In the genomic region with DNA sequence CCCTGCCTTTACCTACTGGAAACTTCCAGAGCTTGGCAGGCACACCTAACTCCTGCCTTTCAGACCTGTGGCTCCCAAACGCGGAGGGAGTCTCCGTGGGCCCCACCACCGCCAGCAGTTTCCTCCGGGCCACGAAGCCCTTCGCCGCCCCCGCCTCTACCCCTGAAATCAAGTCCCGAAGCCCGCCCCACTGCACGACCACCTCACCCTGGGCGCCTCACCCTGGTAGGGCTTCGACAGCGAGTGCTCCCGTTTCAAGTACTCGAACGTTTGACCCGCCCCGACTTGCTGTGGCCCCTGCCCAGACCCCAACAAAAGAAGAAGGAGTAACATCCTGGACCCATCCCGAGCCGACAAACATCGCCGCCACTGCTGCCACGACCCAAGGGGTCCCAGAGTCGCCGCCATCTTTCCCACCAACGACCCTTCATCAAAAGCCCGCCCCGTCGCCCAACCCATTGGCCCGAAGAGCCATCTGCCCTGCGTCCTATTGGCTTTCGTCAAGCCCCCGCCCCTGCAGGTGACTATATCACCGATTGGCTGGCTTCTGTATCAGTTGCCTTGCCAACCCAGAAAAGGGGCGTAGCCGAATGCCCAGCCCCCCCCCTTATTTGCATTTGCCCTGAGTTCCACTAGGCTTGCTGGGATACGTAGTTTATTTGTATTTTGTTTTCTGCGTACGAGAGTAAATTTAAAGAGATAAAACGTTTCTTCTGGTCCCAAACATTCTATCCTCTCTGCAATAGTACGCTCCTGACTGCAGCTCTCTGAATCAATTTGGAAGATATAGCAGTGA, we compare ENCODE assay signal across 8 cellular contexts. TPM values are rescaled to one million over a fixed set of nuclear protein-coding genes. Genes with fewer than 3 reads are reported as not detected.
A peak's percentile ranks its signal among the peaks of the same experiment; 100 is the strongest.
DNase-seq lines count a peak whose midpoint lies in the region; ATAC-seq, FAIRE-seq and TF ChIP-seq lines count a peak whose summit lies in the region.

A gene with protein sequence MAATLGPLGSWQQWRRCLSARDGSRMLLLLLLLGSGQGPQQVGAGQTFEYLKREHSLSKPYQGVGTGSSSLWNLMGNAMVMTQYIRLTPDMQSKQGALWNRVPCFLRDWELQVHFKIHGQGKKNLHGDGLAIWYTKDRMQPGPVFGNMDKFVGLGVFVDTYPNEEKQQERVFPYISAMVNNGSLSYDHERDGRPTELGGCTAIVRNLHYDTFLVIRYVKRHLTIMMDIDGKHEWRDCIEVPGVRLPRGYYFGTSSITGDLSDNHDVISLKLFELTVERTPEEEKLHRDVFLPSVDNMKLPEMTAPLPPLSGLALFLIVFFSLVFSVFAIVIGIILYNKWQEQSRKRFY (minus strand): TSS at position 432 of the 796 bp plus-strand sequence. CDS start 24 bp downstream, at position 408.

- peak within 1 kb of the TSS; percentile 79 to 97 (median 82) for H3K4me3 ChIP-seq in keratinocyte (ENCODE audit: control insufficient read depth in 2 of 3, extremely low read depth in 1 of 3, insufficient read depth in 2 of 3, low read depth in 1 of 3, low read length in 3 of 3)

- peak within 1 kb of the TSS; percentile 90 for H2AFZ ChIP-seq in keratinocyte (ENCODE audit: control insufficient read depth, low read length)

- peak within 1 kb of the TSS; percentile 87 for H3K4me2 ChIP-seq in keratinocyte (ENCODE audit: control insufficient read depth, extremely low read depth, insufficient read depth, low read depth, low read length)

- peaks cover 21% of the 10 kb centered on the region for H3K79me2 ChIP-seq in keratinocyte (ENCODE audit: control insufficient read depth, insufficient read depth, low read length)

- dilution Hi-C loops in keratinocyte (cut with MboI; ENCODE audit: extremely low pct_ligation_motif_present, low sequenced_read_pairs), result no loop called here

- H3K27me3 ChIP-seq in keratinocyte (ENCODE audit: control insufficient read depth, extremely low read depth, insufficient read depth, low read length), result no peaks in the 10 kb centered on the region

- DNase-seq in AG09319 (ENCODE audit: extremely low read depth, low read depth) (peak; percentile 93), NCI-H446 treated with DMSO at 0.1 percent for 48 hours (lab: John Stamatoyannopoulos, UW) (peak; percentile 95), cerebellum (ENCODE audit: low spot score) (peak; percentile 97), keratinocyte (ENCODE audit: low read depth, low spot score) (peak; percentile 74)
- DNase-seq in activated CD4-positive, CD25-positive, alpha-beta regulatory T cell treated with anti-CD3 and anti-CD28 coated beads, Interleukin-2, amount 50 U/mL, for 72 hours, result peak; percentile 93
- peak; percentile 89 to 91 for DNase-seq in stimulated activated CD4-positive, alpha-beta T cell treated with anti-CD3 and anti-CD28 coated beads, Interleukin-15, amount 100 ng/mL, for 1 hour (ENCODE audit: low read depth in 1 of 2, low spot score in 1 of 2)

- H3K4me1 ChIP-seq in keratinocyte (ENCODE audit: control insufficient read depth, extremely low read depth, insufficient read depth, low read length), result peaks cover 8% of the 10 kb centered on the region

- H3K9me3 ChIP-seq in keratinocyte (ENCODE audit: control insufficient read depth, low read depth, low read length), result no peaks in the 10 kb centered on the region

- no peaks in the 10 kb centered on the region for H4K20me1 ChIP-seq in keratinocyte (ENCODE audit: control insufficient read depth, extremely low read depth, insufficient read depth, low read length)

- peak within 1 kb of the TSS; percentile 83 for H3K9ac ChIP-seq in keratinocyte (ENCODE audit: control insufficient read depth, extremely low read depth, insufficient read depth, low read length)

- TF ChIP-seq CTCF in AG09319 (IDR thresholded peaks at IDR 0.05; ENCODE audit: low read depth, low read length) (no peak; the same call in 1 of the 2 replicates), keratinocyte (optimal IDR thresholded peaks at IDR 0.05 in 1 of 3, IDR thresholded peaks at IDR 0.05 in 1 of 3, conservative IDR thresholded peaks at IDR 0.05 in 1 of 3; ENCODE audit: extremely low read depth in 1 of 3, insufficient read depth in 2 of 3, low read length in 3 of 3) (no peak)

- no peaks in the 10 kb centered on the region for H3K9me1 ChIP-seq in keratinocyte (ENCODE audit: control insufficient read depth, extremely low read depth, insufficient read depth, low read length)

- H3K27ac ChIP-seq in keratinocyte (ENCODE audit: control insufficient read depth, insufficient read depth, low read length), result peak within 1 kb of the TSS; percentile 47

- no peak for FAIRE-seq in keratinocyte (lab: Jason Lieb, UNC)

- H3K36me3 ChIP-seq in keratinocyte (ENCODE audit: control insufficient read depth in 2 of 2, extremely low read depth in 1 of 2, insufficient read depth in 2 of 2, low read length in 2 of 2), result peaks cover 4 to 7% of the 10 kb centered on the region in 2 experiments

- peak; percentile 99 for ATAC-seq in GM19035 (IDR thresholded peaks at IDR 0.05; ENCODE audit: unreplicated experiment)
- peak; percentile 99 for ATAC-seq in HG03354 (IDR thresholded peaks at IDR 0.05; ENCODE audit: poor library complexity, severe bottlenecking, unreplicated experiment)

RNA-seq across cellular contexts. Expression of the gene that starts here (rescaled TPM):
- total RNA-seq in cerebellum, result 19.7 TPM
- 20.7 to 22.9 TPM (median 20.8 TPM) in 3 replicates for polyA plus RNA-seq in keratinocyte
- polyA plus RNA-seq in keratinocyte (2011; ENCODE audit: low read depth), result 15.0 TPM
- 8.1 and 11.7 TPM in 2 replicates for polyA plus RNA-seq in keratinocyte (2011; cell fraction: cytosol; rRNA removed)
- polyA plus RNA-seq in keratinocyte (2011; cell fraction: nucleus; rRNA removed), result 33.4 and 33.9 TPM in 2 replicates
- 11.4 and 13.5 TPM in 2 replicates for polyA plus RNA-seq in keratinocyte (2012; ENCODE audit: low replicate concordance)
- 10.8 to 17.9 TPM (median 13.4 TPM) in 3 replicates for polyA minus RNA-seq in keratinocyte
- 6.5 TPM for polyA minus RNA-seq in keratinocyte (2011; cell fraction: cytosol; rRNA and poly(A)+ RNA removed)
- polyA minus RNA-seq in keratinocyte (2011; cell fraction: nucleus; rRNA and poly(A)+ RNA removed), result 17.1 and 22.3 TPM in 2 replicates

Comparison
In these comparisons a context has a peak if more than half of its experiments do, and no peak if none do; other contexts are left out.
1. Peak in every context shown above with its lines: DNase-seq, ATAC-seq, H3K4me3 ChIP-seq and H3K27ac ChIP-seq.